18 cellular contexts compared by ENCODE assay signal in the genomic region with DNA sequence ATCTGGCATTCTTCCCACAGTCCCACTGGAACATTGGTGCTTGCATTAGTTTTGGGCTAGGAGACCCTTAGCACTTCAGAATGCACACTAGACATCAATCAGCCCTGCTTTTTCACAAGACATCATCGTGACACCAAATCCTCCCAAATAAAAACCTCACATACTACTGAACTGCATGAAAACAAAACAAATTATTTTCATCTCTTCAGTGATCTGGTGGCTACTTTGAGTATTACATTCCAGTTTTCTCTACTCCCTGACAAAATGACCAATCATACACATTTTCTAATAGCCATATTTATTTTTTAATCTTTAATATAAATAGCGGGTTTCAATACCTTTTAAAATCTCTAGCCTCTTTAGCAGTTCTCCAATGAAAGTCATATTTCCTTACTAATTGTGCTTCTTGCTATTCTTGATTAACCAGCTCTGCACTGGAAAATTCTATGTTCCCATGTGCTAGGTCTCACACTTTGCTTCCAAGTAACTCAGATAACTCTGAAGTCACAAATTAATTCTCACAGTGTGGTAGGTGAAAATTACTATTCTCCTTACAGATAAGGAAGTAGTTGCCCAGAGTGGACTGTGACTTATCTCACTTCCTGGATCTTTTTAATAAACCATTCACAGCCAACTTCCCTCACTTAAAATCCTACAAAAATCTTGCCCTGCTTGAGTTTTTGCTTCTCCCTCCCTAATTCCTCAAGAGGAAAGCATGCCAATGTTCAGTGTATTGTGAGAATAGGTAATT.
A peak's percentile ranks its signal among the peaks of the same experiment; 100 is the strongest.
DNase-seq lines count a peak whose midpoint lies in the region; ATAC-seq, FAIRE-seq and TF ChIP-seq lines count a peak whose summit lies in the region.
"Had no signal": no experiment of that assay in that cellular context is flagged by ENCODE, and none has a peak within 500 bp of the region (broad histone marks: within the 10 kb centered on the region; RNA-seq: fewer than 3 reads in every experiment).

No MANE protein-coding gene starts in this region.

- no peak overlapping the region for H2AFZ ChIP-seq in MM.1S (ENCODE audit: low read length)

- WGBS in small intestine, 3 donors: 72 to 84% (median 75%) methylated on average over 2 of the region's 2 CpGs

- H3K9me3 ChIP-seq in MM.1S (replicated peaks; ENCODE audit: insufficient read depth, low read length): no peaks in the 10 kb centered on the region
- no peaks in the 10 kb centered on the region for H3K9me3 ChIP-seq in small intestine (ENCODE audit: control insufficient read depth, low read depth)
- H3K9me3 ChIP-seq: BE2C, SK-N-SH had no signal

- no peak for FAIRE-seq in small intestine (lab: Jason Lieb, UNC)

- no peak for ATAC-seq in HG03378 (IDR thresholded peaks at IDR 0.05; ENCODE audit: unreplicated experiment)
- ATAC-seq in effector memory CD8-positive, alpha-beta T cell (replicated peaks): no peak
- ATAC-seq in HG03439 (IDR thresholded peaks at IDR 0.05; ENCODE audit: unreplicated experiment): no peak
- ATAC-seq in HG02852 (IDR thresholded peaks at IDR 0.05; ENCODE audit: unreplicated experiment): no peak

- H3K9me3 Mint-ChIP-seq in chondrocyte (ENCODE audit: low read depth) (no peaks in the 10 kb centered on the region), glutamatergic neuron (ENCODE audit: unreplicated experiment) (peaks cover 3% of the 10 kb centered on the region)
- H3K9me3 Mint-ChIP-seq in effector memory CD8-positive, alpha-beta T cell: no peaks in the 10 kb centered on the region

- 0 out of 2 replicates have a peak, but pooled peaks have one; percentile 11 for TF ChIP-seq CTCF in MM.1S (IDR thresholded peaks at IDR 0.05; ENCODE audit: low read length)
- TF ChIP-seq CTCF in chondrocyte (IDR thresholded peaks at IDR 0.05): peak; percentile 52
- peak; percentile 11 for TF ChIP-seq CTCF in glutamatergic neuron (IDR thresholded peaks at IDR 0.05; ENCODE audit: partially characterized antibody, unreplicated experiment)

- H3K9ac ChIP-seq in MM.1S (ENCODE audit: low read length): no peak overlapping the region
- H3K9ac ChIP-seq: SK-N-SH had no signal

- H3K9me2 ChIP-seq in MM.1S (replicated peaks; ENCODE audit: insufficient read depth, low read length): no peaks in the 10 kb centered on the region
- H3K9me2 ChIP-seq: SK-N-SH had no signal

- H3K36me3 Mint-ChIP-seq in chondrocyte (ENCODE audit: low read depth): no peaks in the 10 kb centered on the region
- no peaks in the 10 kb centered on the region for H3K36me3 Mint-ChIP-seq in glutamatergic neuron (ENCODE audit: unreplicated experiment)
- no peaks in the 10 kb centered on the region for H3K36me3 Mint-ChIP-seq in effector memory CD8-positive, alpha-beta T cell (ENCODE audit: insufficient read depth)
- H3K36me3 Mint-ChIP-seq: CD4-positive, alpha-beta memory T cell had no signal

- no peaks in the 10 kb centered on the region for H3K79me2 ChIP-seq in MM.1S (ENCODE audit: low read length)

- H3K4me1 ChIP-seq in MM.1S (ENCODE audit: low read length) (no peaks in the 10 kb centered on the region), small intestine (ENCODE audit: control insufficient read depth in 2 of 2, insufficient read depth in 1 of 2, low read depth in 1 of 2, low read length in 1 of 2) (peaks cover 0 to 9% of the 10 kb centered on the region in 2 donors)
- H3K4me1 ChIP-seq: BE2C had no signal

- H3K4me3 Mint-ChIP-seq in chondrocyte (ENCODE audit: unreplicated experiment) (no peak overlapping the region), glutamatergic neuron (ENCODE audit: unreplicated experiment) (no peak overlapping the region)
- no peak overlapping the region for H3K4me3 Mint-ChIP-seq in effector memory CD8-positive, alpha-beta T cell
- H3K4me3 Mint-ChIP-seq: CD4-positive, alpha-beta memory T cell had no signal

- DNase-seq in MM.1S (no peak), chondrocyte (ENCODE audit: low spot score) (no peak), glutamatergic neuron (no peak), small intestine (peak; percentile 73)
- DNase-seq in effector memory CD8-positive, alpha-beta T cell: no peak
- DNase-seq: BE2C; Calu3; CD4-positive, alpha-beta memory T cell; DMS79; HCEC 1CT; NCI-H1092 treated with DMSO at 0.1 percent for 48 hours; NCI-H1694; NCI-H524; SHP77; SK-N-SH had no signal

- H3K4me1 Mint-ChIP-seq in chondrocyte (ENCODE audit: low read depth) (peaks cover 4% of the 10 kb centered on the region), glutamatergic neuron (ENCODE audit: low read depth, unreplicated experiment) (no peaks in the 10 kb centered on the region)
- no peaks in the 10 kb centered on the region for H3K4me1 Mint-ChIP-seq in effector memory CD8-positive, alpha-beta T cell (ENCODE audit: low read depth in 2 of 2)

- H3K27me3 ChIP-seq in MM.1S (replicated peaks; ENCODE audit: insufficient read depth, low read length) (no peaks in the 10 kb centered on the region), small intestine (ENCODE audit: control insufficient read depth in 2 of 2, insufficient read depth in 2 of 2, low read length in 2 of 2) (no peaks in the 10 kb centered on the region)

- no peaks in the 10 kb centered on the region for H3K36me3 ChIP-seq in MM.1S (replicated peaks; ENCODE audit: insufficient read depth, low read length)
- peaks cover 0 to 2% of the 10 kb centered on the region in 2 donors for H3K36me3 ChIP-seq in small intestine (ENCODE audit: control insufficient read depth in 2 of 2, insufficient read depth in 2 of 2, low read length in 2 of 2)
- H3K36me3 ChIP-seq: BE2C had no signal

- H3K4me3 ChIP-seq in MM.1S (ENCODE audit: low read length) (no peak overlapping the region), small intestine (ENCODE audit: low read depth in 1 of 2, low read length in 2 of 2) (no peak overlapping the region)

- H3K27ac ChIP-seq in MM.1S (ENCODE audit: low read length) (no peak overlapping the region), small intestine (ENCODE audit: low read depth in 1 of 2, low read length in 1 of 2) (peak overlapping the region; percentile 69 to 76)

- no peaks in the 10 kb centered on the region for H3F3A ChIP-seq in MM.1S (ENCODE audit: insufficient read depth, low read length)

- no peaks in the 10 kb centered on the region for H3K27me3 Mint-ChIP-seq in chondrocyte (ENCODE audit: low read depth)
- H3K27me3 Mint-ChIP-seq in glutamatergic neuron (ENCODE audit: unreplicated experiment): peaks cover 4% of the 10 kb centered on the region
- peaks cover 5 to 21% of the 10 kb centered on the region in 2 donors for H3K27me3 Mint-ChIP-seq in effector memory CD8-positive, alpha-beta T cell

- no peak overlapping the region for H3K27ac Mint-ChIP-seq in chondrocyte (ENCODE audit: unreplicated experiment)
- no peak overlapping the region for H3K27ac Mint-ChIP-seq in glutamatergic neuron (ENCODE audit: unreplicated experiment)
- H3K27ac Mint-ChIP-seq in effector memory CD8-positive, alpha-beta T cell: no peak overlapping the region
- H3K27ac Mint-ChIP-seq: CD4-positive, alpha-beta memory T cell had no signal

- H4K20me1 ChIP-seq in MM.1S (ENCODE audit: insufficient read depth, low read length): no peaks in the 10 kb centered on the region

- no peak overlapping the region for H3K4me2 ChIP-seq in MM.1S (ENCODE audit: low read depth, low read length)
- H3K4me2 ChIP-seq: SK-N-SH had no signal
